In genomic region chr7:28516390-28517145, GRCh38 we compare ENCODE assay signal across 25 cellular contexts.
DNase-seq lines count a peak whose midpoint lies in the region; ATAC-seq and TF ChIP-seq lines count a peak whose summit lies in the region.
"Had no signal": no experiment of that assay in that cellular context is flagged by ENCODE, and none has a peak within 500 bp of the region (broad histone marks: within the 10 kb centered on the region; RNA-seq: fewer than 3 reads in every experiment).

No MANE protein-coding gene starts in this region.

- H3K4me2 ChIP-seq in osteoblast (ENCODE audit: insufficient read depth, low read length), result peak overlapping the region; percentile 10

- no peak for TF ChIP-seq CTCF in foreskin keratinocyte (conservative IDR thresholded peaks at IDR 0.05)
- no peak for TF ChIP-seq CTCF in osteoblast (IDR thresholded peaks at IDR 0.05; ENCODE audit: extremely low read depth, low read depth, low read length)

- no peaks in the 10 kb centered on the region for H4K20me1 ChIP-seq in osteoblast (ENCODE audit: insufficient read depth, low read length)

- H3K27ac ChIP-seq in HUES64 (ENCODE audit: low read depth, low read length), result peak overlapping the region; percentile 10; the same call in 1 of the 2 replicates
- H3K27ac ChIP-seq in foreskin keratinocyte, result no peak overlapping the region
- no peak overlapping the region for H3K27ac ChIP-seq in osteoblast (ENCODE audit: low read depth, low read length)
- H3K27ac ChIP-seq: ascending aorta, cardiac muscle cell, coronary artery, esophagus muscularis mucosa, left lung, RWPE1, SK-N-MC, stomach, thyroid gland had no signal

- H2AFZ ChIP-seq in osteoblast (ENCODE audit: low read length), result no peak overlapping the region

- H3K9me3 ChIP-seq in HUES64 (ENCODE audit: insufficient read depth, low read depth, low read length), result no peaks in the 10 kb centered on the region
- H3K9me3 ChIP-seq in osteoblast (ENCODE audit: low read depth, low read length), result no peaks in the 10 kb centered on the region
- H3K9me3 ChIP-seq: ascending aorta, esophagus muscularis mucosa, left lung, stomach, thyroid gland had no signal

- peak; percentile 28 for ATAC-seq in foreskin keratinocyte
- ATAC-seq in HG03432 (IDR thresholded peaks at IDR 0.05; ENCODE audit: unreplicated experiment), result no peak
- no peak for ATAC-seq in GM19397 (IDR thresholded peaks at IDR 0.05; ENCODE audit: unreplicated experiment)
- ATAC-seq: activated CD4-positive, alpha-beta T cell treated with anti-CD3 and anti-CD28 coated beads for 36 hours; left lung had no signal

- H3K9ac ChIP-seq in HUES64 (ENCODE audit: low read depth, low read length), result no peak overlapping the region

- H3K27me3 ChIP-seq in HUES64 (ENCODE audit: insufficient read depth, low read length) (no peaks in the 10 kb centered on the region), foreskin keratinocyte (peaks cover 7% of the 10 kb centered on the region), osteoblast (ENCODE audit: insufficient read depth, low read length) (no peaks in the 10 kb centered on the region)
- H3K27me3 ChIP-seq: ascending aorta, cardiac muscle cell, esophagus muscularis mucosa, left lung, stomach, thyroid gland had no signal

- no peaks in the 10 kb centered on the region for H3K79me2 ChIP-seq in osteoblast (ENCODE audit: insufficient read depth, low read length)

- H3K4me1 ChIP-seq in HUES64 (ENCODE audit: insufficient read depth, low read length) (peaks cover 28% of the 10 kb centered on the region), foreskin keratinocyte (no peaks in the 10 kb centered on the region), osteoblast (ENCODE audit: insufficient read depth, low read length) (no peaks in the 10 kb centered on the region)
- H3K4me1 ChIP-seq: ascending aorta, left lung, thyroid gland had no signal

- H3K36me3 ChIP-seq in HUES64 (ENCODE audit: insufficient read depth, low read length) (no peaks in the 10 kb centered on the region), osteoblast (ENCODE audit: insufficient read depth, low read length) (no peaks in the 10 kb centered on the region)
- H3K36me3 ChIP-seq: ascending aorta, cardiac muscle cell, esophagus muscularis mucosa, left lung, stomach, thyroid gland had no signal

- DNase-seq in NCI-H69 (lab: John Stamatoyannopoulos, UW) (peak; percentile 61), foreskin keratinocyte (peak; percentile 11 to 61), osteoblast (ENCODE audit: insufficient read length, low spot score, missing footprints) (no peak), NCI-H2227 treated with DMSO at 0.1 percent for 48 hours (lab: John Stamatoyannopoulos, UW) (no peak), NCI-H345 (lab: John Stamatoyannopoulos, UW) (no peak)
- DNase-seq: activated CD4-positive, alpha-beta T cell treated with anti-CD3 and anti-CD28 coated beads for 36 hours; activated effector memory CD4-positive, alpha-beta T cell treated with Interleukin-2 at 50 U/mL for 16 hours; activated naive CD8-positive, alpha-beta T cell treated with anti-CD3 and anti-CD28 coated beads for 36 hours; activated T-cell treated with anti-CD3 and anti-CD28 coated beads for 4 hours; GOT3; left lung; NCI-H2081; NCI-H446 treated with DMSO at 0.1 percent for 48 hours; occipital lobe; stomach; thyroid gland had no signal

- no peak overlapping the region; the same call in 1 of the 2 replicates for H3K4me3 ChIP-seq in HUES64 (ENCODE audit: low read length)
- no peak overlapping the region for H3K4me3 ChIP-seq in osteoblast (ENCODE audit: insufficient read depth, low read length)
- H3K4me3 ChIP-seq: ascending aorta, cardiac muscle cell, coronary artery, esophagus muscularis mucosa, left lung, SK-N-MC, stomach, thyroid gland had no signal

- WGBS in HUES64, result 43% methylated on average over 14 of the region's 14 CpGs

Comparison
In these comparisons a context has a peak if more than half of its experiments do, and no peak if none do; other contexts are left out.
1. DNase-seq: peak in NCI-H69 (single experiment) and foreskin keratinocyte (2 of 2); none in osteoblast (single experiment), NCI-H2227 treated with DMSO at 0.1 percent for 48 hours (single experiment) and NCI-H345 (single experiment).